ENCODE assay signal across 16 cellular contexts in the genomic region with DNA sequence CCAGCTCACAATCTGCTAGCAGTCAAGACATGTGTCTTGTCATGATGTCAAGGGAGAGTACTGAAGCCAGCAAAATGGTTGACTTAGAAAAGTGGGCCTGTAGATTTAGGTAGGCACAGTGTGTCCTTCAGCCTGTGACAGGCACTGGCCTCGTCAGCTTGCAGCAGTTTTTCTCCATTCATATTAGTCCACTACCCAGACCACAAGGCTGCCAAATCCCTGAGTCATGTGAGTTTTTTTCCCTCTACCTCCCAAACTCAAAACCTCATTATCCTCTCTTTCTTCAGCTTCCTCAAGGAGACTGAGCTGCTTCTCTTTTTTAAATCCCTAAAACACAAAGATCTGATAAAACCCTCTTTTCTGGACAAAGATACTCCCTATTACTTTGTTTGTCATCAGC.
DNase-seq lines count a peak whose midpoint lies in the region; ATAC-seq and TF ChIP-seq lines count a peak whose summit lies in the region.
"Had no signal": no experiment of that assay in that cellular context is flagged by ENCODE, and none has a peak within 500 bp of the region (broad histone marks: within the 10 kb centered on the region; RNA-seq: fewer than 3 reads in every experiment).

No MANE protein-coding gene starts in this region.

- peaks cover 7% of the 10 kb centered on the region; the same call in 1 of the 2 replicates for H3F3A ChIP-seq in GM23248 (ENCODE audit: insufficient read depth)

- H4K20me1 ChIP-seq in GM23248 (ENCODE audit: insufficient read depth): no peaks in the 10 kb centered on the region

- H3K4me2 ChIP-seq in GM23248 (ENCODE audit: unreplicated experiment): peak overlapping the region; percentile 47
- H3K4me2 ChIP-seq: KMS-11 had no signal

- H3K27me3 ChIP-seq in GM23248 (replicated peaks; ENCODE audit: insufficient read depth): no peaks in the 10 kb centered on the region
- H3K27me3 ChIP-seq: tibial nerve had no signal

- ATAC-seq in SK-N-SH treated with all-trans-retinoic acid at 6 μM for 48 hours (peak; percentile 74; the same call in 2 of the 3 replicates), HG02610 (IDR thresholded peaks at IDR 0.05; ENCODE audit: unreplicated experiment) (no peak)
- ATAC-seq: activated CD4-positive, CD25-positive, alpha-beta regulatory T cell treated with anti-CD3 and anti-CD28 coated beads, Interleukin-2, amount 50 U/mL, for 24 hours; T-cell had no signal

- TF ChIP-seq CTCF in fibroblast of the aortic adventitia (IDR thresholded peaks at IDR 0.05; ENCODE audit: insufficient read depth, low read length): no peak

- no peaks in the 10 kb centered on the region for H3K79me2 ChIP-seq in GM23248 (ENCODE audit: insufficient read depth)

- DNase-seq in GM23248: peak; percentile 86
- DNase-seq in fibroblast of the aortic adventitia (ENCODE audit: low read depth): peak; percentile 54
- peak; percentile 30 for DNase-seq in stromal cell of bone marrow (ENCODE audit: low read depth)
- DNase-seq in NCI-H1105 treated with DMSO at 0.1 percent for 48 hours (lab: John Stamatoyannopoulos, UW): no peak
- no peak for DNase-seq in NCI-H1930 (lab: John Stamatoyannopoulos, UW)
- DNase-seq: activated naive CD4-positive, alpha-beta T cell treated with anti-CD3 and anti-CD28 coated beads for 36 hours; CD8-positive, alpha-beta memory T cell; head of caudate nucleus; NCI-H146; stimulated activated CD8-positive, alpha-beta memory T cell treated with anti-CD3 and anti-CD28 coated beads, Interleukin-4, amount 100 ng/mL, for 48 hours; T-cell had no signal

- H3K36me3 ChIP-seq in GM23248 (ENCODE audit: low read depth): no peaks in the 10 kb centered on the region
- H3K36me3 ChIP-seq: tibial nerve had no signal

- in situ Hi-C loops in GM23248 (cut with MboI): no loop called here

- H3K9me3 ChIP-seq in GM23248 (ENCODE audit: low read depth): no peaks in the 10 kb centered on the region

- no peak overlapping the region for H3K4me3 ChIP-seq in GM23248
- H3K4me3 ChIP-seq in fibroblast of the aortic adventitia (ENCODE audit: low read depth, low read length): no peak overlapping the region
- H3K4me3 ChIP-seq: tibial nerve had no signal

- H3K9me2 ChIP-seq in GM23248 (ENCODE audit: insufficient read depth): 0 out of 2 replicates have a peak, but pooled peaks cover 3% of the 10 kb centered on the region

- WGBS in GM23248 (ENCODE audit: low coverage in 1 of 2, low lambda C conversion rate in 2 of 2, missing lambda C conversion rate in 2 of 2), 2 experiments: 0 to 5% methylated on average over 1 of the region's 1 CpG

- H3K27ac ChIP-seq in GM23248: peak overlapping the region; percentile 28
- H3K27ac ChIP-seq: KMS-11, tibial nerve had no signal

- peak overlapping the region; percentile 35; the same call in 1 of the 2 replicates for H2AFZ ChIP-seq in GM23248

- peaks cover 26% of the 10 kb centered on the region for H3K4me1 ChIP-seq in GM23248 (ENCODE audit: insufficient read depth)
- H3K4me1 ChIP-seq: tibial nerve had no signal

- no peak overlapping the region for H3K9ac ChIP-seq in GM23248
- H3K9ac ChIP-seq: KMS-11 had no signal

TF ChIP-seq in SK-N-SH treated with all-trans-retinoic acid at 6 μM for 48 hours, 23 proteins besides CTCF, POLR2A, EP300 and RAD21:
- TF ChIP-seq ZNF70 (CRISPR knock-in tag; IDR thresholded peaks at IDR 0.05): no peak
- TF ChIP-seq ZNF565 (CRISPR knock-in tag; conservative IDR thresholded peaks at IDR 0.05; ENCODE audit: low read depth): no peak
- TF ChIP-seq CSDC2 (CRISPR knock-in tag; IDR thresholded peaks at IDR 0.05): no peak
- no peak for TF ChIP-seq ZC3H10 (CRISPR knock-in tag; IDR thresholded peaks at IDR 0.05)
- no peak for TF ChIP-seq PPARA (CRISPR knock-in tag; IDR thresholded peaks at IDR 0.05; ENCODE audit: borderline replicate concordance)

Comparison
In these comparisons a context has a peak if more than half of its experiments do, and no peak if none do; other contexts are left out.
1. DNase-seq: peak in GM23248 (single experiment), fibroblast of the aortic adventitia (single experiment) and stromal cell of bone marrow (single experiment); none in NCI-H1105 treated with DMSO at 0.1 percent for 48 hours (single experiment) and NCI-H1930 (0 of 2).